In the genomic region with DNA sequence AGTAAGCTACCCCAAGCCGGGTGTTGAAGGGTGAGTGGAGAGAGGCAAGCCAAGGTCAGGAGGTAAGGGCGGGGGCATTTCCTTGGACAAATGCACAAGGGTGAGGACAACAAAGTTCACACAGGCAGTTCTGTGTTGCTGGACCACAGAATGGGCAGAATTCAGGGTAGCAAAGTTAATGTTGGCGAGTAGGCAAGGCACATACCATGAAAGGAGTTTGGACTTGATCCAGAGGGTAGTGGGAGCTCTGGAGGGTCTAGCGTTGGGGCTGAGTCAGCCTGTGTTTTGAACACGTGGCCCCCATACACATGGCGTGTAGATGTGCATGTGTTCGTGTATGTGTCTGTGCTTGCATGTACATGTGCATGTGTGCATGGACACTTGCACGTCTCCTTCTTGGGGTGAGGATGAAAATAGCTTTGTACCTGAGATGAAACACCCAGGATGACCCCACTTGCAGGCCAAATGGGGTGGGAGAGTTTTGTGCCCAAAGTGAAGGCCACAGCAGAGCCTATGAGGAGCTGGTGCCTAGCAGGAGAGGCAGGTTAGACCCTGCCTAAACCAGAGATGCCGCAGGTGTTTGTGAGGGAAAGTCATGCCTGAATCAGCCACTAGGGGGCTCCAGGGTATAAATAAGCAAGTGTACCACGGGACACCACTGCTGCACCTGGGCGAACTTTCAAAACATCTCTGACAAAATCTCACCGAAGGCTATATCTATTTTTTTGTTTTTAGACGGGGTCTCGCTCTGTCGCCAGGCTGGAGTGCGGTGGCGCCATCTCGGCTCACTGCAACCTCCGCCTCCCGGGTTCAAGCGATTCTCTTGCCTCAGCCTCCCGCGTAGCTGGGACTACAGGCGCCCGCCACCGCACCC, we compare ENCODE assay signal across 1 cellular context.
TF ChIP-seq lines count a peak whose summit lies in the region.

No MANE protein-coding gene starts in this region.

TF ChIP-seq in HEK293, 187 proteins besides CTCF, POLR2A, EP300 and RAD21 (continued from another document):
- TF ChIP-seq, protein P1, sequence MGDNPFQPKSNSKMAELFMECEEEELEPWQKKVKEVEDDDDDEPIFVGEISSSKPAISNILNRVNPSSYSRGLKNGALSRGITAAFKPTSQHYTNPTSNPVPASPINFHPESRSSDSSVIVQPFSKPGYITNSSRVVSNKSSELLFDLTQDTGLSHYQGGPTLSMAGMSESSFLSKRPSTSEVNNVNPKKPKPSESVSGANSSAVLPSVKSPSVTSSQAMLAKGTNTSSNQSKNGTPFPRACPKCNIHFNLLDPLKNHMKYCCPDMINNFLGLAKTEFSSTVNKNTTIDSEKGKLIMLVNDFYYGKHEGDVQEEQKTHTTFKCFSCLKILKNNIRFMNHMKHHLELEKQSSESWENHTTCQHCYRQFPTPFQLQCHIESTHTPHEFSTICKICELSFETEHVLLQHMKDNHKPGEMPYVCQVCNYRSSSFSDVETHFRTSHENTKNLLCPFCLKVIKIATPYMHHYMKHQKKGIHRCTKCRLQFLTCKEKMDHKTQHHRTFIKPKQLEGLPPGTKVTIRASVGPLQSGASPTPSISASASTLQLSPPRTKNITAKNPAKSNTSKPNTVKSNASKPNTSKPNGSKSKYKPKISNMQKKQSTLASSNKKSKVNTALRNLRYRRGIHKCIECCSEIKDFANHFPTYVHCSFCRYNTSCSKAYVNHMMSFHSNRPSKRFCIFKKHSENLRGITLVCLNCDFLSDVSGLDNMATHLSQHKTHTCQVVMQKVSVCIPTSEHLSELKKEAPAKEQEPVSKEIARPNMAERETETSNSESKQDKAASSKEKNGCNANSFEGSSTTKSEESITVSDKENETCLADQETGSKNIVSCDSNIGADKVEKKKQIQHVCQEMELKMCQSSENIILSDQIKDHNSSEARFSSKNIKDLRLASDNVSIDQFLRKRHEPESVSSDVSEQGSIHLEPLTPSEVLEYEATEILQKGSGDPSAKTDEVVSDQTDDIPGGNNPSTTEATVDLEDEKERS (tag by site-specific recombination; IDR thresholded peaks at IDR 0.05) = 0 out of 2 replicates have a peak, but pooled peaks have one; percentile 29
